Comparison of ENCODE assay signal across 28 cellular contexts in genomic region chrX:39247536-39247935, GRCh38.
"Had no signal": no experiment of that assay in that cellular context is flagged by ENCODE, and none has a peak within 500 bp of the region (broad histone marks: within the 10 kb centered on the region; RNA-seq: fewer than 3 reads in every experiment).

No MANE protein-coding gene starts in this region.

- H3K4me3 ChIP-seq: cardiac muscle cell, heart right ventricle, left ventricle myocardium inferior, lung, skin epidermis, tibial artery, upper lobe of right lung had no signal

- H3K27me3 ChIP-seq: cardiac muscle cell, tibial artery, upper lobe of right lung had no signal

- H3K36me3 Mint-ChIP-seq: activated naive CD8-positive, alpha-beta T cell; brain; stimulated activated effector memory CD8-positive, alpha-beta T cell treated with anti-CD3 and anti-CD28 coated beads, Interleukin-12 subunit alpha, Interleukin-12 subunit beta, amount 100 ng/mL, for 72 hours had no signal

- H3K36me3 ChIP-seq: cardiac muscle cell, heart right ventricle, left ventricle myocardium inferior, tibial artery, upper lobe of right lung had no signal

- H3K27ac Mint-ChIP-seq: activated naive CD8-positive, alpha-beta T cell; activated T-cell treated with anti-CD3 and anti-CD28 coated beads, Interleukin-2, amount 50 U/mL, for 72 hours; brain; endodermal cell; nephron; progenitor cell of endocrine pancreas; stimulated activated effector memory CD8-positive, alpha-beta T cell treated with anti-CD3 and anti-CD28 coated beads, Interleukin-12 subunit alpha, Interleukin-12 subunit beta, amount 100 ng/mL, for 72 hours; stimulated activated naive CD8-positive, alpha-beta T cell treated with anti-CD3 and anti-CD28 coated beads, Interleukin-15, Interleukin-2, amounts not matched to agents 100 ng/mL and 50 ng/mL, for 24 hours had no signal

- H3K9me3 Mint-ChIP-seq: stimulated activated effector memory CD8-positive, alpha-beta T cell treated with anti-CD3 and anti-CD28 coated beads, Interleukin-12 subunit alpha, Interleukin-12 subunit beta, amount 100 ng/mL, for 72 hours; stimulated activated naive CD8-positive, alpha-beta T cell treated with anti-CD3 and anti-CD28 coated beads, Interleukin-15, Interleukin-2, amounts not matched to agents 100 ng/mL and 50 ng/mL, for 24 hours had no signal

- H3K9me3 ChIP-seq: heart right ventricle, left ventricle myocardium inferior, tibial artery, upper lobe of right lung had no signal

- FAIRE-seq: TTC549 had no signal

- H3K4me1 Mint-ChIP-seq: nephron; stimulated activated effector memory CD8-positive, alpha-beta T cell treated with anti-CD3 and anti-CD28 coated beads, Interleukin-12 subunit alpha, Interleukin-12 subunit beta, amount 100 ng/mL, for 72 hours had no signal

- DNase-seq: activated CD4-positive, alpha-beta T cell treated with anti-CD3 and anti-CD28 coated beads for 4 hours; activated CD4-positive, alpha-beta T cell treated with anti-CD3 and anti-CD28 coated beads, Interleukin-2, amount 50 U/mL, for 4 hours; activated naive CD4-positive, alpha-beta T cell treated with Interleukin-2 at 50 U/mL for 16 hours; activated T-cell treated with anti-CD3 and anti-CD28 coated beads for 4 hours; activated T-cell treated with anti-CD3 and anti-CD28 coated beads, Interleukin-2, amount 50 U/mL, for 72 hours; aorta; endodermal cell; foreskin fibroblast; heart right ventricle; left ventricle myocardium inferior; retina; stimulated activated CD4-positive, alpha-beta T cell treated with anti-CD3 and anti-CD28 coated beads, Interleukin-12 subunit alpha, Interleukin-12 subunit beta, amount 100 ng/mL, for 4 hours; stimulated activated CD4-positive, alpha-beta T cell treated with anti-CD3 and anti-CD28 coated beads, Interleukin-4, amount 100 ng/mL, for 1 hour; tibial artery; upper lobe of right lung had no signal

- H3K4me3 Mint-ChIP-seq: activated naive CD8-positive, alpha-beta T cell; activated T-cell treated with anti-CD3 and anti-CD28 coated beads, Interleukin-2, amount 50 U/mL, for 72 hours; brain; endodermal cell; nephron; stimulated activated effector memory CD8-positive, alpha-beta T cell treated with anti-CD3 and anti-CD28 coated beads, Interleukin-12 subunit alpha, Interleukin-12 subunit beta, amount 100 ng/mL, for 72 hours; stimulated activated naive CD8-positive, alpha-beta T cell treated with anti-CD3 and anti-CD28 coated beads, Interleukin-15, Interleukin-2, amounts not matched to agents 100 ng/mL and 50 ng/mL, for 24 hours had no signal

- H3K4me1 ChIP-seq: heart right ventricle, left ventricle myocardium inferior, tibial artery, upper lobe of right lung had no signal

- H3K27me3 Mint-ChIP-seq: activated naive CD8-positive, alpha-beta T cell; progenitor cell of endocrine pancreas; stimulated activated naive CD8-positive, alpha-beta T cell treated with anti-CD3 and anti-CD28 coated beads, Interleukin-15, Interleukin-2, amounts not matched to agents 100 ng/mL and 50 ng/mL, for 24 hours had no signal

- H3K27ac ChIP-seq: cardiac muscle cell, heart right ventricle, left ventricle myocardium inferior, skin epidermis, tibial artery, upper lobe of right lung, VCaP had no signal

- ATAC-seq: activated T-cell treated with anti-CD3 and anti-CD28 coated beads, Interleukin-2, amount 50 U/mL, for 72 hours; esophagus mucosa; heart right ventricle; sciatic nerve; stimulated activated effector memory CD8-positive, alpha-beta T cell treated with anti-CD3 and anti-CD28 coated beads, Interleukin-12 subunit alpha, Interleukin-12 subunit beta, amount 100 ng/mL, for 72 hours; upper lobe of right lung had no signal
